ENCODE assay signal across 12 cellular contexts in genomic region chr1:168121314-168122029, GRCh38. TPM values are rescaled to one million over a fixed set of nuclear protein-coding genes. Genes with fewer than 3 reads are reported as not detected.
DNase-seq lines count a peak whose midpoint lies in the region; ATAC-seq and TF ChIP-seq lines count a peak whose summit lies in the region.
"Had no signal": no experiment of that assay in that cellular context is flagged by ENCODE, and none has a peak within 500 bp of the region (broad histone marks: within the 10 kb centered on the region; RNA-seq: fewer than 3 reads in every experiment).

No MANE protein-coding gene starts in this region.

- H3K4me1 Mint-ChIP-seq in activated T-cell treated with anti-CD3 and anti-CD28 coated beads, Interleukin-2, amount 50 U/mL, for 4 hours (ENCODE audit: low read depth) = no peaks in the 10 kb centered on the region
- H3K4me1 Mint-ChIP-seq in CD14-positive monocyte = peaks cover 1% of the 10 kb centered on the region

- H4K20me1 ChIP-seq in GM23248 (ENCODE audit: insufficient read depth) = no peaks in the 10 kb centered on the region

- H3K27me3 ChIP-seq in GM23248 (replicated peaks; ENCODE audit: insufficient read depth) (no peaks in the 10 kb centered on the region), stomach smooth muscle (ENCODE audit: control insufficient read depth in 1 of 2, insufficient read depth in 2 of 2, low read length in 2 of 2) (no peaks in the 10 kb centered on the region)

- H3K27ac ChIP-seq in GM23248 (peak overlapping the region; percentile 71), coronary artery (peak overlapping the region; percentile 65 to 85), stomach smooth muscle (ENCODE audit: low read length) (peak overlapping the region; percentile 49)

- H2AFZ ChIP-seq in GM23248 = no peak overlapping the region

- no peak for ATAC-seq in left colon
- no peak for ATAC-seq in activated T-cell treated with anti-CD3 and anti-CD28 coated beads, Interleukin-2, amount 50 U/mL, for 4 hours

- H3K4me3 ChIP-seq in GM23248 (no peak overlapping the region), coronary artery (peak overlapping the region; percentile 31), stomach smooth muscle (ENCODE audit: low read length in 2 of 2) (peak overlapping the region in 1 of 2 donors; percentile 29)

- H3K36me3 Mint-ChIP-seq in activated T-cell treated with anti-CD3 and anti-CD28 coated beads, Interleukin-2, amount 50 U/mL, for 4 hours (ENCODE audit: insufficient read depth) = no peaks in the 10 kb centered on the region
- H3K36me3 Mint-ChIP-seq in CD14-positive monocyte = no peaks in the 10 kb centered on the region

- H3K4me1 ChIP-seq in GM23248 (ENCODE audit: insufficient read depth) = peaks cover 8% of the 10 kb centered on the region
- peaks cover 13% of the 10 kb centered on the region for H3K4me1 ChIP-seq in stomach smooth muscle (ENCODE audit: control insufficient read depth, insufficient read depth, low read length)

- WGBS in GM23248 (ENCODE audit: low coverage in 1 of 2, low lambda C conversion rate in 2 of 2, missing lambda C conversion rate in 2 of 2), 2 experiments = 35 to 45% methylated on average over 8 of the region's 8 CpGs

- H3K9me3 ChIP-seq in GM23248 (ENCODE audit: low read depth) (no peaks in the 10 kb centered on the region), stomach smooth muscle (ENCODE audit: control insufficient read depth in 2 of 2, low read length in 2 of 2) (no peaks in the 10 kb centered on the region)

- H3K36me3 ChIP-seq in GM23248 (ENCODE audit: low read depth) = no peaks in the 10 kb centered on the region
- H3K36me3 ChIP-seq in stomach smooth muscle (ENCODE audit: control insufficient read depth in 2 of 2, insufficient read depth in 2 of 2, low read length in 2 of 2) = peaks cover 0 to 2% of the 10 kb centered on the region in 2 donors

- no peaks in the 10 kb centered on the region for H3K9me2 ChIP-seq in GM23248 (ENCODE audit: insufficient read depth)

- H3F3A ChIP-seq in GM23248 (ENCODE audit: insufficient read depth) = 0 out of 2 replicates have a peak, but pooled peaks cover 6% of the 10 kb centered on the region

- H3K9me3 Mint-ChIP-seq in activated T-cell treated with anti-CD3 and anti-CD28 coated beads, Interleukin-2, amount 50 U/mL, for 4 hours = no peaks in the 10 kb centered on the region
- H3K9me3 Mint-ChIP-seq in CD14-positive monocyte = peaks cover 2 to 16% (median 9%) of the 10 kb centered on the region in 7 donors

- peaks cover 28% of the 10 kb centered on the region for H3K27me3 Mint-ChIP-seq in activated T-cell treated with anti-CD3 and anti-CD28 coated beads, Interleukin-2, amount 50 U/mL, for 4 hours (ENCODE audit: low read depth)
- H3K27me3 Mint-ChIP-seq in CD14-positive monocyte (ENCODE audit: low read depth in 3 of 3) = peaks cover 0 to 6% (median 4%) of the 10 kb centered on the region in 3 donors

- intact Hi-C loops in left colon (cut with DNase I, micrococcal nuclease) = no loop called here
- intact Hi-C loops in CD14-positive monocyte (cut with micrococcal nuclease) = no loop called here

- DNase-seq in GM23248 = peak; percentile 79
- peak; percentile 95 for DNase-seq in coronary artery (ENCODE audit: low spot score)
- peak; percentile 40 for DNase-seq in left colon
- no peak for DNase-seq in NCI-H524 (lab: John Stamatoyannopoulos, UW)
- no peak for DNase-seq in dermis blood vessel endothelial cell
- no peak for DNase-seq in activated T-cell treated with anti-CD3 and anti-CD28 coated beads, Interleukin-2, amount 50 U/mL, for 4 hours
- DNase-seq in CD14-positive monocyte (ENCODE audit: low spot score) = no peak
- DNase-seq: activated T-cell treated with anti-CD3 and anti-CD28 coated beads, Interleukin-2, amount 50 U/mL, for 1 hour; DMS53; NCI-H748 treated with DMSO at 0.1 percent for 48 hours; T-helper 9 cell had no signal

- no peak for TF ChIP-seq CTCF in coronary artery (IDR thresholded peaks at IDR 0.05)
- no peak for TF ChIP-seq CTCF in CD14-positive monocyte (IDR thresholded peaks at IDR 0.05)

- peak overlapping the region; percentile 60 for H3K4me2 ChIP-seq in GM23248 (ENCODE audit: unreplicated experiment)

- in situ Hi-C loops in GM23248 (cut with MboI) = no loop called here

- H3K4me3 Mint-ChIP-seq in activated T-cell treated with anti-CD3 and anti-CD28 coated beads, Interleukin-2, amount 50 U/mL, for 4 hours = no peak overlapping the region
- H3K4me3 Mint-ChIP-seq in CD14-positive monocyte = no peak overlapping the region

- H3K27ac Mint-ChIP-seq in CD14-positive monocyte = no peak overlapping the region

- H3K9ac ChIP-seq in GM23248 (peak overlapping the region; percentile 47; the same call in 1 of the 2 replicates), stomach smooth muscle (ENCODE audit: low read length in 2 of 2) (peak overlapping the region in 1 of 2 donors; percentile 36)

- peaks cover 21% of the 10 kb centered on the region for H3K79me2 ChIP-seq in GM23248 (ENCODE audit: insufficient read depth)

RNA-seq across cellular contexts. Expression of gene GPR161, which starts 15.3 kb away (rescaled TPM):
- 9.0 and 14.2 TPM in 2 replicates for total RNA-seq in GM23248 (2014; rRNA removed; shearing (Covaris generic))
- polyA plus RNA-seq in GM23248 (2016; fragmentation: Nextera tagmentation; extraction: Ambion mirVana) = 11.0 and 11.8 TPM in 2 replicates
- total RNA-seq in left colon = 1 to 10 TPM; 3.4 to 7.2 TPM
- 18.4 and 19.6 TPM in 2 replicates for total RNA-seq in dermis blood vessel endothelial cell
- under 1 TPM; 0.16 to 0.27 (median 0.20) TPM for total RNA-seq in activated T-cell treated with anti-CD3 and anti-CD28 coated beads, Interleukin-2, amount 50 U/mL, for 4 hours
- not detected for polyA plus RNA-seq in CD14-positive monocyte

RNA-seq across cellular contexts. Expression of gene TIPRL, which starts 57.3 kb away (rescaled TPM):
- total RNA-seq in GM23248 (2014; rRNA removed; shearing (Covaris generic)) = 32.9 and 36.6 TPM in 2 replicates
- polyA plus RNA-seq in GM23248 (2016; fragmentation: Nextera tagmentation; extraction: Ambion mirVana) = 62.9 and 67.2 TPM in 2 replicates
- 10 to 100 TPM; 33.5 to 36.3 TPM for total RNA-seq in left colon
- total RNA-seq in dermis blood vessel endothelial cell = 34.1 and 43.4 TPM in 2 replicates
- total RNA-seq in activated T-cell treated with anti-CD3 and anti-CD28 coated beads, Interleukin-2, amount 50 U/mL, for 4 hours = 10 to 100 TPM; 46.3 to 47.9 (median 46.7) TPM
- polyA plus RNA-seq in CD14-positive monocyte = 10 to 100 TPM; 30.2 to 35.0 TPM

Comparison
In these comparisons a context has a peak if more than half of its experiments do, and no peak if none do; other contexts are left out.
1. DNase-seq: peak in GM23248 (single experiment), coronary artery (single experiment) and left colon (2 of 2); none in NCI-H524 (0 of 2), dermis blood vessel endothelial cell (single experiment), activated T-cell treated with anti-CD3 and anti-CD28 coated beads, Interleukin-2, amount 50 U/mL, for 4 hours (single experiment) and CD14-positive monocyte (single experiment).
2. Peak in every context shown above with its lines, with median percentiles within 50 percentile points of each other: H3K27ac ChIP-seq.